Comparison of ENCODE assay signal across 30 cellular contexts in the genomic region with DNA sequence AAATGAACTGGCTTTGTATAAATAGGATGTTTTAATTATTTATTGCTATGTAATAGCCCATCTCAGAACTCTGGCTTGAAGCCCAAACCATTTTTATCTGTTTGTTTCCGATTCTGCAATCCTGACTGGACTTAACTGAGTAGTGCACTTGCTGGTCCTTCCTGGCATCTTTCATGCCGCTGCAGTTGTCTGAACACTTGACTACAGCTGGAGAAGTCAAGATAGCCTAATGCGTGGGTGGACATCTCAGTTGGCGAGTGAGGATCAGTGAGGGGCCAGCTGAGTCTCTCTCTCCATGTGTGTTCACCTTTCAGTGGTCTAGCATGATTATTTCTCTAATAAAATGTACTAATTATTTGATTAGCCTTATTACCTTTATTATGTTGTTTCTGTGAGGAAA.
"Had no signal": no experiment of that assay in that cellular context is flagged by ENCODE, and none has a peak within 500 bp of the region (broad histone marks: within the 10 kb centered on the region; RNA-seq: fewer than 3 reads in every experiment).

No MANE protein-coding gene starts in this region.

- H3K27me3 ChIP-seq: ascending aorta, colonic mucosa, dorsolateral prefrontal cortex, esophagus muscularis mucosa, gastrocnemius medialis, neural progenitor cell, stomach, transverse colon, vagina had no signal

- H3K9ac ChIP-seq: neural progenitor cell had no signal

- H3K36me3 ChIP-seq: colonic mucosa, neural progenitor cell had no signal

- FAIRE-seq: endothelial cell of umbilical vein, small intestine had no signal

- ATAC-seq: activated CD4-positive, CD25-positive, alpha-beta regulatory T cell treated with anti-CD3 and anti-CD28 coated beads, Interleukin-2, amount 50 U/mL, for 24 hours; activated CD8-positive, alpha-beta memory T cell treated with anti-CD3 and anti-CD28 coated beads, Interleukin-2, amount 10 ng/mL, durations not matched to agents 7 days and 5 days; activated CD8-positive, alpha-beta T cell treated with anti-CD3 and anti-CD28 coated beads for 36 hours; effector memory CD8-positive, alpha-beta T cell; gastrocnemius medialis; naive thymus-derived CD8-positive, alpha-beta T cell; sciatic nerve; stimulated activated effector memory CD8-positive, alpha-beta T cell treated with anti-CD3 and anti-CD28 coated beads, Interleukin-12 subunit alpha, Interleukin-12 subunit beta, amount 100 ng/mL, for 72 hours had no signal

- H3K4me2 ChIP-seq: neural progenitor cell had no signal

- H3K9me3 ChIP-seq: ascending aorta, colonic mucosa, esophagus muscularis mucosa, gastrocnemius medialis, left ventricle myocardium inferior, stomach, transverse colon, vagina had no signal

- H2AFZ ChIP-seq: neural progenitor cell had no signal

- DNase-seq: activated CD4-positive, alpha-beta T cell treated with anti-CD3 and anti-CD28 coated beads, Interleukin-2, amount 10 ng/mL, durations not matched to agents 24 days and 14 days; activated CD8-positive, alpha-beta memory T cell treated with anti-CD3 and anti-CD28 coated beads, Interleukin-2, amount 10 ng/mL, durations not matched to agents 7 days and 5 days; activated CD8-positive, alpha-beta T cell treated with anti-CD3 and anti-CD28 coated beads for 36 hours; activated effector memory CD4-positive, alpha-beta T cell treated with anti-CD3 and anti-CD28 coated beads, Interleukin-2, amount 50 U/mL, for 16 hours; activated T-cell treated with anti-CD3 and anti-CD28 coated beads for 4 hours; central memory CD4-positive, alpha-beta T cell; colonic mucosa; dorsolateral prefrontal cortex; effector memory CD8-positive, alpha-beta T cell; gastrocnemius medialis; hippocampal formation; kidney glomerular epithelial cell; left ventricle myocardium inferior; mammary epithelial cell; naive thymus-derived CD8-positive, alpha-beta T cell; posterior cingulate gyrus; small intestine; stimulated activated CD4-positive, alpha-beta T cell treated with anti-CD3 and anti-CD28 coated beads, Interleukin-2, amount 100 ng/mL, for 24 hours; stomach; T1000; transverse colon had no signal

- H3K4me1 ChIP-seq: ascending aorta, colonic mucosa, esophagus muscularis mucosa, gastrocnemius medialis, left ventricle myocardium inferior, stomach, transverse colon, vagina had no signal

- H3K4me3 ChIP-seq: ascending aorta, colonic mucosa, dorsolateral prefrontal cortex, esophagus muscularis mucosa, gastrocnemius medialis, left ventricle myocardium inferior, neural progenitor cell, stomach, transverse colon, vagina had no signal

- H3K27ac ChIP-seq: ascending aorta, colonic mucosa, dorsolateral prefrontal cortex, esophagus muscularis mucosa, gastrocnemius medialis, left ventricle myocardium inferior, neural progenitor cell, stomach, transverse colon, vagina, VCaP had no signal
